In genomic region chr7:114086491-114086905, GRCh38 we compare ENCODE assay signal across 8 cellular contexts.
DNase-seq lines count a peak whose midpoint lies in the region; ATAC-seq, FAIRE-seq and TF ChIP-seq lines count a peak whose summit lies in the region.

No MANE protein-coding gene starts in this region.

- H3K9me3 Mint-ChIP-seq in activated naive CD4-positive, alpha-beta T cell treated with anti-CD3 and anti-CD28 coated beads, Interleukin-2, amount 10 ng/mL, durations not matched to agents 7 days and 5 days = no peaks in the 10 kb centered on the region
- no peaks in the 10 kb centered on the region for H3K9me3 Mint-ChIP-seq in T-cell

- H3K4me3 ChIP-seq in pancreas = peak overlapping the region; percentile 36 to 71 (median 56)

- CTCF ChIA-PET in activated naive CD4-positive, alpha-beta T cell treated with anti-CD3 and anti-CD28 coated beads, Interleukin-2, amount 10 ng/mL, durations not matched to agents 7 days and 5 days (lab: Charles Lee) = no interaction called here
- CTCF ChIA-PET in T-cell (lab: Charles Lee) = no interaction called here

- DNase-seq in activated naive CD4-positive, alpha-beta T cell treated with anti-CD3 and anti-CD28 coated beads, Interleukin-2, amount 10 ng/mL, durations not matched to agents 7 days and 5 days = peak; percentile 26
- no peak for DNase-seq in activated naive CD4-positive, alpha-beta T cell (lab: John Stamatoyannopoulos, UW)
- DNase-seq in T-cell = no peak
- DNase-seq in foreskin keratinocyte = no peak
- DNase-seq in pancreas = peak; percentile 34 to 80 (median 60)
- no peak for DNase-seq in frontal cortex (ENCODE audit: low spot score in 2 of 2)
- DNase-seq in islet precursor cell = no peak

- POLR2A ChIA-PET in T-cell (lab: Charles Lee) = no interaction called here

- 1 to 2% methylated on average over 30 to 37 of the region's 37 CpGs for WGBS in pancreas, 2 donors

- peaks cover 71% of the 10 kb centered on the region for H3K27me3 Mint-ChIP-seq in activated naive CD4-positive, alpha-beta T cell treated with anti-CD3 and anti-CD28 coated beads, Interleukin-2, amount 10 ng/mL, durations not matched to agents 7 days and 5 days
- H3K27me3 Mint-ChIP-seq in T-cell = peaks cover 56 to 59% of the 10 kb centered on the region in 2 donors

- H3K27ac Mint-ChIP-seq in activated naive CD4-positive, alpha-beta T cell treated with anti-CD3 and anti-CD28 coated beads, Interleukin-2, amount 10 ng/mL, durations not matched to agents 7 days and 5 days = peak overlapping the region; percentile 51
- no peak overlapping the region for H3K27ac Mint-ChIP-seq in T-cell

- intact Hi-C loops in pancreas (cut with DNase I) = loop anchor here in 1 of 3 donors (10.0 kb wide), 1 partner anchor 318 kb away; no protein-coding TSS in a partner anchor

- peaks cover 4% of the 10 kb centered on the region for H3K36me3 Mint-ChIP-seq in activated naive CD4-positive, alpha-beta T cell treated with anti-CD3 and anti-CD28 coated beads, Interleukin-2, amount 10 ng/mL, durations not matched to agents 7 days and 5 days
- no peaks in the 10 kb centered on the region for H3K36me3 Mint-ChIP-seq in T-cell

- no peak overlapping the region for H3K27ac ChIP-seq in foreskin keratinocyte
- peak overlapping the region; percentile 85 to 97 (median 94) for H3K27ac ChIP-seq in pancreas

- TF ChIP-seq CTCF in foreskin keratinocyte (conservative IDR thresholded peaks at IDR 0.05) = no peak
- no peak for TF ChIP-seq CTCF in pancreas (IDR thresholded peaks at IDR 0.05)

- no peaks in the 10 kb centered on the region for H3K4me1 ChIP-seq in foreskin keratinocyte
- peaks cover 10 to 33% (median 22%) of the 10 kb centered on the region in 3 donors for H3K4me1 ChIP-seq in pancreas

- H3K9me3 ChIP-seq in pancreas = no peaks in the 10 kb centered on the region

- ATAC-seq in T-cell (replicated peaks in 1 of 4) (peak in 2 of 4 experiments; percentile 11 to 30), foreskin keratinocyte (peak; percentile 8), pancreas (peak; percentile 8 to 25 (median 16)), HG03135 (IDR thresholded peaks at IDR 0.05; ENCODE audit: unreplicated experiment) (no peak)

- H3K27me3 ChIP-seq in foreskin keratinocyte = peaks cover 35% of the 10 kb centered on the region
- H3K27me3 ChIP-seq in pancreas = peaks cover 0 to 4% (median 0%) of the 10 kb centered on the region in 4 donors

- peak overlapping the region; percentile 71 for H3K4me3 Mint-ChIP-seq in activated naive CD4-positive, alpha-beta T cell treated with anti-CD3 and anti-CD28 coated beads, Interleukin-2, amount 10 ng/mL, durations not matched to agents 7 days and 5 days
- H3K4me3 Mint-ChIP-seq in T-cell = peak overlapping the region; percentile 77 to 81 (median 80)

- H3K4me1 Mint-ChIP-seq in activated naive CD4-positive, alpha-beta T cell treated with anti-CD3 and anti-CD28 coated beads, Interleukin-2, amount 10 ng/mL, durations not matched to agents 7 days and 5 days = peaks cover 41% of the 10 kb centered on the region
- peaks cover 24 to 43% (median 41%) of the 10 kb centered on the region in 3 donors for H3K4me1 Mint-ChIP-seq in T-cell

- no peaks in the 10 kb centered on the region for H3K36me3 ChIP-seq in pancreas

- FAIRE-seq in pancreas (lab: Jason Lieb, UNC) (no peak), frontal cortex (lab: Jason Lieb, UNC) (no peak)

Comparison
In these comparisons a context has a peak if more than half of its experiments do, and no peak if none do; other contexts are left out.
1. DNase-seq: peak in activated naive CD4-positive, alpha-beta T cell treated with anti-CD3 and anti-CD28 coated beads, Interleukin-2, amount 10 ng/mL, durations not matched to agents 7 days and 5 days (single experiment) and pancreas (6 of 6); none in activated naive CD4-positive, alpha-beta T cell (0 of 4), T-cell (0 of 34), foreskin keratinocyte (0 of 2), frontal cortex (0 of 2) and islet precursor cell (single experiment).